In the genomic region with DNA sequence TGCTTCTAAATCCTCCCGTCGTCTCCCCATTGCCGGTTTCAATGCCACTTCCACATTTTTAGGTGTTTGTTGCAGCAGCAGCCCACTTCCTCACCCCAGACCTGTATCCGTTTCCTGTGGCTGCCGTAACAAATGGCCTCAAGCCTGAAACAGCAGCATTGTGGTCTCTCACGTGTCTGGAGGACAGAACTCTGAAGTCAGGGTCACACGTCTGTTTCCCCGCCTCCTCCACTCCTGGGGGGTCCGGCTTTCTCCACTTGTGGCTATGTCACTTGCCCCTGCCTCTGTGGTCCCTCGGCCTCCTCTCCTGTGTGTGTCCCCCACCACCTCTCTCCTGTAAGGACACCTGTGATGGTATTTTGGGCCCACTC, we compare ENCODE assay signal across 11 cellular contexts. TPM values are rescaled to one million over a fixed set of nuclear protein-coding genes. Genes with fewer than 3 reads are reported as not detected.
DNase-seq lines count a peak whose midpoint lies in the region; ATAC-seq and TF ChIP-seq lines count a peak whose summit lies in the region.
"Had no signal": no experiment of that assay in that cellular context is flagged by ENCODE, and none has a peak within 500 bp of the region (broad histone marks: within the 10 kb centered on the region; RNA-seq: fewer than 3 reads in every experiment).

No MANE protein-coding gene starts in this region.

- H3K9me3 ChIP-seq in lung (ENCODE audit: control insufficient read depth in 2 of 2, insufficient read depth in 1 of 2, low read length in 1 of 2) = peaks cover 0 to 6% of the 10 kb centered on the region in 2 donors

- no peaks in the 10 kb centered on the region for H3K27me3 Mint-ChIP-seq in stimulated activated naive CD8-positive, alpha-beta T cell treated with anti-CD3 and anti-CD28 coated beads, Interleukin-15, Interleukin-2, amounts not matched to agents 100 ng/mL and 50 ng/mL, for 24 hours
- H3K27me3 Mint-ChIP-seq in activated CD4-positive, alpha-beta memory T cell treated with anti-CD3 and anti-CD28 coated beads for 36 hours = no peaks in the 10 kb centered on the region

- POLR2A ChIA-PET in activated CD4-positive, alpha-beta memory T cell treated with anti-CD3 and anti-CD28 coated beads for 36 hours (lab: Charles Lee) = no interaction called here

- 27 to 53% methylated on average over 10 of the region's 10 CpGs for WGBS in lung, 2 donors

- H3K4me1 Mint-ChIP-seq in stimulated activated naive CD8-positive, alpha-beta T cell treated with anti-CD3 and anti-CD28 coated beads, Interleukin-15, Interleukin-2, amounts not matched to agents 100 ng/mL and 50 ng/mL, for 24 hours (ENCODE audit: low read depth) = peaks cover 29% of the 10 kb centered on the region
- peaks cover 14% of the 10 kb centered on the region for H3K4me1 Mint-ChIP-seq in activated CD4-positive, alpha-beta memory T cell treated with anti-CD3 and anti-CD28 coated beads for 36 hours (ENCODE audit: low read depth)

- H3K4me3 ChIP-seq in lung = no peak overlapping the region

- ATAC-seq in stimulated activated naive CD8-positive, alpha-beta T cell treated with anti-CD3 and anti-CD28 coated beads, Interleukin-15, Interleukin-2, amounts not matched to agents 100 U/mL and 50 U/mL, for 24 hours = no peak
- ATAC-seq in lung (ENCODE audit: insufficient read depth, low FRiP score) (no peak), GM21423 (IDR thresholded peaks at IDR 0.05; ENCODE audit: unreplicated experiment) (no peak)

- peak overlapping the region; percentile 4 for H3K4me3 Mint-ChIP-seq in stimulated activated naive CD8-positive, alpha-beta T cell treated with anti-CD3 and anti-CD28 coated beads, Interleukin-15, Interleukin-2, amounts not matched to agents 100 ng/mL and 50 ng/mL, for 24 hours
- H3K4me3 Mint-ChIP-seq in activated CD4-positive, alpha-beta memory T cell treated with anti-CD3 and anti-CD28 coated beads for 36 hours = no peak overlapping the region

- no peak for DNase-seq in stimulated activated naive CD8-positive, alpha-beta T cell treated with anti-CD3 and anti-CD28 coated beads, Interleukin-15, Interleukin-2, amounts not matched to agents 100 U/mL and 50 U/mL, for 24 hours
- DNase-seq in activated CD4-positive, alpha-beta memory T cell treated with anti-CD3 and anti-CD28 coated beads for 36 hours = peak; percentile 45
- DNase-seq in lung (ENCODE audit: low spot score) (peak; percentile 46), SHP77 treated with DMSO at 0.1 percent for 48 hours (lab: John Stamatoyannopoulos, UW) (no peak), retina (no peak)
- DNase-seq in activated T-cell treated with anti-CD3 and anti-CD28 coated beads, Interleukin-2, amount 50 U/mL, for 1 hour = no peak
- DNase-seq: NCI-H526 had no signal

- H3K36me3 Mint-ChIP-seq in stimulated activated naive CD8-positive, alpha-beta T cell treated with anti-CD3 and anti-CD28 coated beads, Interleukin-15, Interleukin-2, amounts not matched to agents 100 ng/mL and 50 ng/mL, for 24 hours (ENCODE audit: low read depth) = no peaks in the 10 kb centered on the region
- no peaks in the 10 kb centered on the region for H3K36me3 Mint-ChIP-seq in activated CD4-positive, alpha-beta memory T cell treated with anti-CD3 and anti-CD28 coated beads for 36 hours

- H3K27me3 ChIP-seq in lung (ENCODE audit: control insufficient read depth, insufficient read depth) = no peaks in the 10 kb centered on the region

- intact Hi-C loops in activated CD4-positive, alpha-beta memory T cell treated with anti-CD3 and anti-CD28 coated beads for 36 hours (cut with micrococcal nuclease) = no loop called here

- no peaks in the 10 kb centered on the region for H3K4me1 ChIP-seq in lung (ENCODE audit: control insufficient read depth in 2 of 2, insufficient read depth in 2 of 2, low read length in 2 of 2)
- H3K4me1 ChIP-seq: parathyroid adenoma had no signal

- TF ChIP-seq CTCF in lung (IDR thresholded peaks at IDR 0.05; ENCODE audit: control extremely low read depth, extremely low read depth) = no peak

- H3K36me3 ChIP-seq in lung (ENCODE audit: control insufficient read depth in 2 of 2, insufficient read depth in 2 of 2, low read length in 2 of 2) = no peaks in the 10 kb centered on the region

- no peak overlapping the region for H3K27ac Mint-ChIP-seq in stimulated activated naive CD8-positive, alpha-beta T cell treated with anti-CD3 and anti-CD28 coated beads, Interleukin-15, Interleukin-2, amounts not matched to agents 100 ng/mL and 50 ng/mL, for 24 hours
- H3K27ac Mint-ChIP-seq in activated CD4-positive, alpha-beta memory T cell treated with anti-CD3 and anti-CD28 coated beads for 36 hours = no peak overlapping the region

- H3K27ac ChIP-seq in lung (ENCODE audit: low read depth in 1 of 2, low read length in 1 of 2) = no peak overlapping the region
- H3K27ac ChIP-seq: C4-2B, parathyroid adenoma had no signal

- H3K9me3 Mint-ChIP-seq in stimulated activated naive CD8-positive, alpha-beta T cell treated with anti-CD3 and anti-CD28 coated beads, Interleukin-15, Interleukin-2, amounts not matched to agents 100 ng/mL and 50 ng/mL, for 24 hours = peaks cover 3% of the 10 kb centered on the region
- H3K9me3 Mint-ChIP-seq in activated CD4-positive, alpha-beta memory T cell treated with anti-CD3 and anti-CD28 coated beads for 36 hours = no peaks in the 10 kb centered on the region

- CTCF ChIA-PET in activated CD4-positive, alpha-beta memory T cell treated with anti-CD3 and anti-CD28 coated beads for 36 hours (lab: Charles Lee) = no interaction called here

RNA-seq across cellular contexts. Expression of a gene that starts 21.8 kb away (rescaled TPM):
- 1 to 10 TPM; 1.6 to 1.9 TPM for total RNA-seq in activated CD4-positive, alpha-beta memory T cell treated with anti-CD3 and anti-CD28 coated beads for 36 hours
- 10 to 100 TPM in 1 of 2 donors, 1 to 10 TPM in 1; 5.9 to 13.1 TPM for total RNA-seq in lung
- polyA plus RNA-seq in lung = 10 to 100 TPM in 1 of 2 donors, 1 to 10 TPM in 1; 7.4 to 26.2 TPM

RNA-seq across cellular contexts. Expression of a gene that starts 36.1 kb away (rescaled TPM):
- total RNA-seq in activated CD4-positive, alpha-beta memory T cell treated with anti-CD3 and anti-CD28 coated beads for 36 hours = 10 to 100 TPM; 11.1 to 11.7 TPM
- 10 to 100 TPM; 24.3 to 45.3 TPM for total RNA-seq in lung
- polyA plus RNA-seq in lung = 10 to 100 TPM; 33.7 to 72.7 TPM

Comparison
In these comparisons a context has a peak if more than half of its experiments do, and no peak if none do; other contexts are left out.
1. DNase-seq: peak in activated CD4-positive, alpha-beta memory T cell treated with anti-CD3 and anti-CD28 coated beads for 36 hours (single experiment) and lung (single experiment); none in stimulated activated naive CD8-positive, alpha-beta T cell treated with anti-CD3 and anti-CD28 coated beads, Interleukin-15, Interleukin-2, amounts not matched to agents 100 U/mL and 50 U/mL, for 24 hours (single experiment), SHP77 treated with DMSO at 0.1 percent for 48 hours (single experiment), activated T-cell treated with anti-CD3 and anti-CD28 coated beads, Interleukin-2, amount 50 U/mL, for 1 hour (single experiment) and retina (single experiment).